ENCODE assay signal across 9 cellular contexts in the genomic region with DNA sequence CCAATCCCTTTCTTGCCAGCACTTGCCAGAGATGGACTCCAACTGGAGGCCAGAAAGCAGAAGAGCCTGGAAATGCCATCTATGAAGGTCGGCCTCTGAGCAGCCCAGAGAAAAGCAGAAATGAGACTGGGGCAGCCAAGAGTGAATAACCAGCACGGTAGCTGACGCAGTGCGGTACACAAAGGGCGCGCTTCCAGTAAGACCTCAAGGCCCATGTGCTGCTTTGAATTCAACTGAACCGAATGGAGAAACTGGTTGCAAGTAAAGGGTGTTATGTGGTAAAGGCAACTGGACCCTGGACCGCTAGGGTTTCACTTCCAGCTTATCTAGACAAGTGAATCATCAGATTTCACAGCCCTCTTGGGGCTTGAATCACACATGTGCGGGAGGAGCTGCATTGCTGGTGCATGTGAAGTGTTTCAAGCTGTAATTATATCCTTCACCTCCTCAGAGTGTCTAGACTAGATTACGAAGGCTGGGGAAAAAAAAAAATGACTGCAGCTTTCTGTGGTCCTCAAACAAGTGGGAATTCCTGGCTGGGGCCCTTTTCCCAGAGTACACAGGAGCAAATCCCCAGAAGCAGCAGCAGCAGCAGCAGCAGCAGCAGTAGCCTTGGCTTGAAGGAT.
DNase-seq lines count a peak whose midpoint lies in the region; ATAC-seq, FAIRE-seq and TF ChIP-seq lines count a peak whose summit lies in the region.
"Had no signal": no experiment of that assay in that cellular context is flagged by ENCODE, and none has a peak within 500 bp of the region (broad histone marks: within the 10 kb centered on the region; RNA-seq: fewer than 3 reads in every experiment).

No MANE protein-coding gene starts in this region.

- in situ Hi-C loops in Panc1 (cut with HindIII; ENCODE audit: low pct_unique_long_range_greater_than_20kb, low sequenced_read_pairs), result no loop called here

- BruUV-seq in Panc1 (replicated peaks; lab: Mats Ljungman, UMichigan), result no TSS peak

- TF ChIP-seq CTCF in Panc1 (IDR thresholded peaks at IDR 0.05) (no peak), glutamatergic neuron (IDR thresholded peaks at IDR 0.05; ENCODE audit: partially characterized antibody, unreplicated experiment) (no peak), uterus (IDR thresholded peaks at IDR 0.05) (peak in 2 of 4 experiments; percentile 1 to 5)

- H3K27me3 ChIP-seq in Panc1 (ENCODE audit: control insufficient read depth, insufficient read depth, low read length), result no peaks in the 10 kb centered on the region
- no peaks in the 10 kb centered on the region for H3K27me3 ChIP-seq in uterus

- no peak overlapping the region for H3K4me3 ChIP-seq in Panc1 (ENCODE audit: low read depth in 2 of 2, low read length in 2 of 2)
- H3K4me3 ChIP-seq in uterus, result no peak overlapping the region

- peak overlapping the region; percentile 54 for H3K27ac ChIP-seq in Panc1 (ENCODE audit: low read length)
- peak overlapping the region in 1 of 2 donors; percentile 67 for H3K27ac ChIP-seq in uterus

- H3K9me3 Mint-ChIP-seq in glutamatergic neuron (ENCODE audit: unreplicated experiment), result peaks cover 7% of the 10 kb centered on the region
- H3K9me3 Mint-ChIP-seq: T-helper 1 cell treated with Interleukin-12 subunit alpha and Interleukin-12 subunit beta and Interleukin-4 antibody, amounts not matched to agents 30 μg/mL and 1 μg/mL, for 36 hours had no signal

- H3K4me1 ChIP-seq in Panc1 (ENCODE audit: control insufficient read depth, insufficient read depth, low read length) (peaks cover 16% of the 10 kb centered on the region), uterus (peaks cover 0 to 4% of the 10 kb centered on the region in 2 donors)

- intact Hi-C loops in Panc1 (cut with micrococcal nuclease; ENCODE audit: unreplicated experiment) (no loop called here), uterus (cut with DNase I; ENCODE audit: low total_unique reads) (no loop called here)

- no peaks in the 10 kb centered on the region for H3K9me3 ChIP-seq in Panc1 (ENCODE audit: control insufficient read depth, insufficient read depth, low read depth, low read length)
- H3K9me3 ChIP-seq in uterus, result no peaks in the 10 kb centered on the region

- H3K36me3 Mint-ChIP-seq in glutamatergic neuron (ENCODE audit: unreplicated experiment), result no peaks in the 10 kb centered on the region

- no peak overlapping the region for H3K4me3 Mint-ChIP-seq in glutamatergic neuron (ENCODE audit: unreplicated experiment)
- H3K4me3 Mint-ChIP-seq: T-helper 1 cell treated with Interleukin-12 subunit alpha and Interleukin-12 subunit beta and Interleukin-4 antibody, amounts not matched to agents 30 μg/mL and 1 μg/mL, for 36 hours had no signal

- no peaks in the 10 kb centered on the region for H3K27me3 Mint-ChIP-seq in glutamatergic neuron (ENCODE audit: unreplicated experiment)

- ATAC-seq in GM21423 (IDR thresholded peaks at IDR 0.05; ENCODE audit: unreplicated experiment) (peak; percentile 86), HG03521 (IDR thresholded peaks at IDR 0.05; ENCODE audit: unreplicated experiment) (peak; percentile 93), Panc1 (peak; percentile 57)

- FAIRE-seq in frontal cortex (lab: Jason Lieb, UNC), result no peak

- CTCF ChIA-PET in Panc1 (lab: Charles Lee), result interaction anchor here (0.6 kb wide), 1 partner anchor 327 kb away, joined by 4 read pairs; no protein-coding TSS in a partner anchor

- DNase-seq in GM04503 (ENCODE audit: low read depth) (peak; percentile 91), Panc1 (ENCODE audit: low read depth, low spot score) (no peak), glutamatergic neuron (peak; percentile 25), uterus (peak; percentile 69 to 80), occipital lobe (lab: John Stamatoyannopoulos, UW) (no peak), frontal cortex (ENCODE audit: low spot score in 2 of 2) (no peak)

- peaks cover 12% of the 10 kb centered on the region for H3K4me1 Mint-ChIP-seq in glutamatergic neuron (ENCODE audit: low read depth, unreplicated experiment)

- POLR2A ChIA-PET in Panc1 (lab: Charles Lee), result no interaction called here

- no peak for TF ChIP-seq POLR2A in uterus (IDR thresholded peaks at IDR 0.05)

- H3K27ac Mint-ChIP-seq in glutamatergic neuron (ENCODE audit: unreplicated experiment), result peak overlapping the region; percentile 89
- H3K27ac Mint-ChIP-seq: T-helper 1 cell treated with Interleukin-12 subunit alpha and Interleukin-12 subunit beta and Interleukin-4 antibody, amounts not matched to agents 30 μg/mL and 1 μg/mL, for 36 hours had no signal

- no peaks in the 10 kb centered on the region for H3K36me3 ChIP-seq in Panc1 (ENCODE audit: control insufficient read depth, insufficient read depth, low read length)
- no peaks in the 10 kb centered on the region for H3K36me3 ChIP-seq in uterus

Comparison
In these comparisons a context has a peak if more than half of its experiments do, and no peak if none do; other contexts are left out.
1. DNase-seq: peak in GM04503 (single experiment), glutamatergic neuron (single experiment) and uterus (2 of 2); none in Panc1 (single experiment), occipital lobe (single experiment) and frontal cortex (0 of 2).
2. Peak in every context shown above with its lines, with median percentiles within 50 percentile points of each other: ATAC-seq.